ENCODE assay signal across 2 cellular contexts in genomic region chrX:119589810-119590209, GRCh38.
TF ChIP-seq lines count a peak whose summit lies in the region.

No MANE protein-coding gene starts in this region.

TF ChIP-seq in GM12878, 131 proteins besides CTCF, POLR2A, EP300 and RAD21:
- TF ChIP-seq IRF3 (IDR thresholded peaks at IDR 0.05) (no peak), NBN (IDR thresholded peaks at IDR 0.05) (no peak), EED (IDR thresholded peaks at IDR 0.05; ENCODE audit: low read depth) (no peak), TAF1 (IDR thresholded peaks at IDR 0.05; ENCODE audit: borderline replicate concordance, low read depth, low read length) (no peak), CREB1 (IDR thresholded peaks at IDR 0.05; ENCODE audit: low read depth) (no peak), BCL11A (IDR thresholded peaks at IDR 0.05; ENCODE audit: low read depth, low read length) (no peak), FOXM1 (IDR thresholded peaks at IDR 0.05; ENCODE audit: low read depth, low read length) (no peak), KAT2A (conservative IDR thresholded peaks at IDR 0.05; ENCODE audit: control insufficient read depth, low read depth, low read length) (no peak)

TF ChIP-seq in neural cell, 6 proteins besides CTCF, POLR2A, EP300 and RAD21:
- TF ChIP-seq TAF1 (IDR thresholded peaks at IDR 0.05; ENCODE audit: low read depth) (no peak), REST (IDR thresholded peaks at IDR 0.05; ENCODE audit: borderline replicate concordance) (no peak), POLR2AphosphoS5 (IDR thresholded peaks at IDR 0.05) (peak; percentile 61), MXI1 (conservative IDR thresholded peaks at IDR 0.05; ENCODE audit: poor library complexity, severe bottlenecking) (no peak)
